In genomic region chr16:87264634-87265033, GRCh38 we compare ENCODE assay signal across 15 cellular contexts. TPM values are rescaled to one million over a fixed set of nuclear protein-coding genes. Genes with fewer than 3 reads are reported as not detected.
DNase-seq lines count a peak whose midpoint lies in the region; ATAC-seq and TF ChIP-seq lines count a peak whose summit lies in the region.
"Had no signal": no experiment of that assay in that cellular context is flagged by ENCODE, and none has a peak within 500 bp of the region (broad histone marks: within the 10 kb centered on the region; RNA-seq: fewer than 3 reads in every experiment).

No MANE protein-coding gene starts in this region.

- ATAC-seq in GM23338 (peak; percentile 44), WTC11 (no peak), HG02840 (IDR thresholded peaks at IDR 0.05; ENCODE audit: low FRiP score, unreplicated experiment) (no peak), gastroesophageal sphincter (no peak)
- ATAC-seq: CD8-positive, alpha-beta T cell had no signal

- H3F3A ChIP-seq in GM23338 (replicated peaks; ENCODE audit: low read depth) (no peaks in the 10 kb centered on the region), neural progenitor cell (ENCODE audit: low read depth) (no peaks in the 10 kb centered on the region)

- CTCF ChIA-PET in WTC11 (lab: Charles Lee): interaction anchor here (0.6 to 4.4 kb wide), 4 partner anchors 14 to 61 kb away, joined by 3 to 25 read pairs (median 4); no protein-coding TSS in a partner anchor

- no peaks in the 10 kb centered on the region for H3K9me3 ChIP-seq in neural progenitor cell (ENCODE audit: low read depth)
- H3K9me3 ChIP-seq in gastroesophageal sphincter: no peaks in the 10 kb centered on the region

- H3K4me2 ChIP-seq in GM23338 (no peak overlapping the region), neural progenitor cell (no peak overlapping the region)

- no peak overlapping the region for H3K27ac ChIP-seq in ACC112 (ENCODE audit: low read depth, low read length)
- H3K27ac ChIP-seq in GM23338 (ENCODE audit: low read depth): no peak overlapping the region
- no peak overlapping the region for H3K27ac ChIP-seq in neural progenitor cell
- no peak overlapping the region for H3K27ac ChIP-seq in gastroesophageal sphincter

- H2AFZ ChIP-seq in ACC112 (ENCODE audit: low read length, unreplicated experiment): peak overlapping the region; percentile 68
- peak overlapping the region; percentile 83 for H2AFZ ChIP-seq in GM23338
- H2AFZ ChIP-seq in neural progenitor cell (replicated peaks): peak overlapping the region; percentile 79

- no peak overlapping the region for H3K4me3 ChIP-seq in ACC112 (ENCODE audit: low read depth, low read length)
- no peak overlapping the region for H3K4me3 ChIP-seq in GM23338
- H3K4me3 ChIP-seq in neural progenitor cell: no peak overlapping the region
- H3K4me3 ChIP-seq in gastroesophageal sphincter: no peak overlapping the region

- TF ChIP-seq POLR2A in gastroesophageal sphincter (IDR thresholded peaks at IDR 0.05): no peak

- no peak overlapping the region for H3K9ac ChIP-seq in neural progenitor cell

- H3K79me2 ChIP-seq in ACC112 (ENCODE audit: control insufficient read depth, insufficient read depth, low read length, unreplicated experiment): no peaks in the 10 kb centered on the region
- H3K79me2 ChIP-seq in GM23338 (replicated peaks; ENCODE audit: insufficient read depth): no peaks in the 10 kb centered on the region
- H3K79me2 ChIP-seq in neural progenitor cell (ENCODE audit: low read depth): no peaks in the 10 kb centered on the region

- H3K27ac Mint-ChIP-seq in GM23338 (no peak overlapping the region; the same call in 1 of the 2 replicates), WTC11 (peak overlapping the region; percentile 36), neural progenitor cell (no peak overlapping the region)
- H3K27ac Mint-ChIP-seq: CD8-positive, alpha-beta T cell had no signal

- DNase-seq in GM23338 (ENCODE audit: low spot score) (no peak), WTC11 (ENCODE audit: low spot score) (no peak), neural progenitor cell (ENCODE audit: low spot score) (no peak), HUDEP-2 (lab: John Stamatoyannopoulos, UW; ENCODE audit: unreplicated experiment in 76 of 76) (no peak), cerebellar nuclear complex (lab: John Stamatoyannopoulos, UW) (no peak)
- DNase-seq: ACHN; CD8-positive, alpha-beta T cell; HCEC 1CT; MV-4-11; NCI-H1417 treated with DMSO at 0.1 percent for 48 hours; NCI-H2081 treated with DMSO at 0.1 percent for 48 hours; SHP77 had no signal

- H3K27me3 Mint-ChIP-seq in GM23338 (ENCODE audit: insufficient read depth, low read depth, poor library complexity) (peaks cover 6% of the 10 kb centered on the region), WTC11 (ENCODE audit: low read depth) (peaks cover 3% of the 10 kb centered on the region; the same call in 1 of the 2 replicates), neural progenitor cell (ENCODE audit: insufficient read depth, low read depth) (peaks cover 8% of the 10 kb centered on the region)

- H3K36me3 ChIP-seq in ACC112 (ENCODE audit: insufficient read depth, low read length) (no peaks in the 10 kb centered on the region), GM23338 (ENCODE audit: insufficient read depth) (no peaks in the 10 kb centered on the region), neural progenitor cell (no peaks in the 10 kb centered on the region), gastroesophageal sphincter (no peaks in the 10 kb centered on the region)

- H3K36me3 Mint-ChIP-seq in GM23338 (ENCODE audit: low read depth) (peaks cover 3% of the 10 kb centered on the region; the same call in 1 of the 3 replicates), WTC11 (peaks cover 11% of the 10 kb centered on the region), neural progenitor cell (no peaks in the 10 kb centered on the region)
- H3K36me3 Mint-ChIP-seq: CD8-positive, alpha-beta T cell had no signal

- TF ChIP-seq CTCF in GM23338 (conservative IDR thresholded peaks at IDR 0.05; ENCODE audit: low read depth in 2 of 2): no peak
- TF ChIP-seq CTCF in WTC11 (IDR thresholded peaks at IDR 0.05): no peak
- no peak for TF ChIP-seq CTCF in neural progenitor cell (IDR thresholded peaks at IDR 0.05)
- no peak for TF ChIP-seq CTCF in gastroesophageal sphincter (IDR thresholded peaks at IDR 0.05)

- no peak overlapping the region for H3K4me3 Mint-ChIP-seq in GM23338
- no peak overlapping the region for H3K4me3 Mint-ChIP-seq in WTC11
- no peak overlapping the region for H3K4me3 Mint-ChIP-seq in neural progenitor cell
- H3K4me3 Mint-ChIP-seq: CD8-positive, alpha-beta T cell had no signal

- WGBS in gastroesophageal sphincter (ENCODE audit: low coverage in 1 of 2), 2 donors: 73% methylated on average over 2 of the region's 2 CpGs; no CpG with 5 or more reads in 1 of the 2 donors

- H4K20me1 ChIP-seq in GM23338 (replicated peaks; ENCODE audit: insufficient read depth) (no peaks in the 10 kb centered on the region), neural progenitor cell (ENCODE audit: low read depth) (no peaks in the 10 kb centered on the region)

- peaks cover 3% of the 10 kb centered on the region for H3K9me3 Mint-ChIP-seq in GM23338
- H3K9me3 Mint-ChIP-seq in WTC11: peaks cover 19% of the 10 kb centered on the region
- no peaks in the 10 kb centered on the region for H3K9me3 Mint-ChIP-seq in neural progenitor cell

- H3K9me2 ChIP-seq in GM23338 (ENCODE audit: insufficient read depth): no peaks in the 10 kb centered on the region

- H3K27me3 ChIP-seq in ACC112 (ENCODE audit: insufficient read depth, low read length) (no peaks in the 10 kb centered on the region), GM23338 (ENCODE audit: insufficient read depth) (no peaks in the 10 kb centered on the region), neural progenitor cell (no peaks in the 10 kb centered on the region), gastroesophageal sphincter (no peaks in the 10 kb centered on the region)

- peaks cover 5% of the 10 kb centered on the region for H3K4me1 ChIP-seq in ACC112 (ENCODE audit: control insufficient read depth, insufficient read depth, low read length, unreplicated experiment)
- H3K4me1 ChIP-seq in GM23338 (ENCODE audit: insufficient read depth): no peaks in the 10 kb centered on the region
- peaks cover 8% of the 10 kb centered on the region for H3K4me1 ChIP-seq in neural progenitor cell
- H3K4me1 ChIP-seq in gastroesophageal sphincter: no peaks in the 10 kb centered on the region

- POLR2A ChIA-PET in WTC11 (lab: Charles Lee): no interaction called here

- peaks cover 4% of the 10 kb centered on the region for H3K4me1 Mint-ChIP-seq in GM23338
- peaks cover 8% of the 10 kb centered on the region for H3K4me1 Mint-ChIP-seq in WTC11
- peaks cover 28% of the 10 kb centered on the region for H3K4me1 Mint-ChIP-seq in neural progenitor cell

- no peak for TF ChIP-seq EP300 in gastroesophageal sphincter (IDR thresholded peaks at IDR 0.05)

TF ChIP-seq in GM23338, 12 proteins besides CTCF, POLR2A, EP300 and RAD21 (continues in another document):
- TF ChIP-seq NANOG (IDR thresholded peaks at IDR 0.05; ENCODE audit: borderline replicate concordance): no peak
- no peak for TF ChIP-seq STAT1 (IDR thresholded peaks at IDR 0.05; ENCODE audit: unreplicated experiment)

TF ChIP-seq in WTC11, 78 proteins besides CTCF, POLR2A, EP300 and RAD21:
- TF ChIP-seq ZNF138 (CRISPR knock-in tag; conservative IDR thresholded peaks at IDR 0.05) (no peak), IRF1 (CRISPR knock-in tag; IDR thresholded peaks at IDR 0.05) (no peak), NFATC4 (CRISPR knock-in tag; IDR thresholded peaks at IDR 0.05) (no peak), SMAD4 (CRISPR knock-in tag; IDR thresholded peaks at IDR 0.05) (no peak), E2F4 (CRISPR knock-in tag; IDR thresholded peaks at IDR 0.05; ENCODE audit: borderline replicate concordance, low read depth) (no peak)
TF ChIP-seq in WTC11: peak in this region for 0.

RNA-seq across cellular contexts. Expression of gene C16orf95, which starts 52.6 kb away (rescaled TPM):
- 1.2 and 1.9 TPM in 2 replicates for total RNA-seq in GM23338 (2014; rRNA removed; shearing (Covaris generic))
- polyA plus RNA-seq in GM23338 (2016; fragmentation: Nextera tagmentation; extraction: Ambion mirVana): 2.5 and 3.9 TPM in 2 replicates
- total RNA-seq in WTC11 (2021): 5.7 to 7.5 TPM (median 7.1 TPM) in 3 replicates
- 4.8 and 6.7 TPM in 2 replicates for total RNA-seq in neural progenitor cell (ENCODE audit: low replicate concordance)
- total RNA-seq in gastroesophageal sphincter: 1 to 10 TPM in 3 of 4 donors, under 1 TPM in 1; 0.67 to 4.2 (median 2.2) TPM
